Comparison of ENCODE assay signal across 8 cellular contexts in genomic region chr5:40578501-40579451, GRCh38.
DNase-seq lines count a peak whose midpoint lies in the region; ATAC-seq and TF ChIP-seq lines count a peak whose summit lies in the region.

No MANE protein-coding gene starts in this region.

- H3K4me3 ChIP-seq in osteoblast (ENCODE audit: insufficient read depth, low read length), result no peak overlapping the region

- H3K27ac Mint-ChIP-seq in T-helper 2 cell treated with Interferon-gamma antibody and Interleukin-4, amounts not matched to agents 5 μg/mL and 100 μg/mL, for 36 hours, result peak overlapping the region; percentile 94

- TF ChIP-seq CTCF in osteoblast (IDR thresholded peaks at IDR 0.05; ENCODE audit: extremely low read depth, low read depth, low read length), result no peak

- H4K20me1 ChIP-seq in osteoblast (ENCODE audit: insufficient read depth, low read length), result no peaks in the 10 kb centered on the region

- no peaks in the 10 kb centered on the region for H3K79me2 ChIP-seq in osteoblast (ENCODE audit: insufficient read depth, low read length)

- peak overlapping the region; percentile 71 for H2AFZ ChIP-seq in osteoblast (ENCODE audit: low read length)

- peak; percentile 80 for DNase-seq in T-helper 2 cell treated with Interferon-gamma antibody and Interleukin-4, amounts not matched to agents 5 μg/mL and 100 μg/mL, for 36 hours (ENCODE audit: low spot score)
- DNase-seq in osteoblast (ENCODE audit: insufficient read length, low spot score, missing footprints) (no peak), ureter (ENCODE audit: low spot score) (no peak), NCI-H1092 treated with DMSO at 0.1 percent for 48 hours (lab: John Stamatoyannopoulos, UW) (no peak), COLO668 (lab: John Stamatoyannopoulos, UW; ENCODE audit: unreplicated experiment) (no peak), 8988T (no peak)

- H3K4me3 Mint-ChIP-seq in T-helper 2 cell treated with Interferon-gamma antibody and Interleukin-4, amounts not matched to agents 5 μg/mL and 100 μg/mL, for 36 hours, result peak overlapping the region; percentile 81

- no peaks in the 10 kb centered on the region for H3K27me3 ChIP-seq in osteoblast (ENCODE audit: insufficient read depth, low read length)

- H3K36me3 ChIP-seq in osteoblast (ENCODE audit: insufficient read depth, low read length), result no peaks in the 10 kb centered on the region

- H3K9me3 Mint-ChIP-seq in T-helper 2 cell treated with Interferon-gamma antibody and Interleukin-4, amounts not matched to agents 5 μg/mL and 100 μg/mL, for 36 hours, result no peaks in the 10 kb centered on the region

- no peak overlapping the region for H3K27ac ChIP-seq in osteoblast (ENCODE audit: low read depth, low read length)

- no peak overlapping the region for H3K4me2 ChIP-seq in osteoblast (ENCODE audit: insufficient read depth, low read length)

- no peaks in the 10 kb centered on the region for H3K4me1 ChIP-seq in osteoblast (ENCODE audit: insufficient read depth, low read length)

- H3K4me1 Mint-ChIP-seq in T-helper 2 cell treated with Interferon-gamma antibody and Interleukin-4, amounts not matched to agents 5 μg/mL and 100 μg/mL, for 36 hours (ENCODE audit: low read depth), result peaks cover 32% of the 10 kb centered on the region

- no peaks in the 10 kb centered on the region for H3K36me3 Mint-ChIP-seq in T-helper 2 cell treated with Interferon-gamma antibody and Interleukin-4, amounts not matched to agents 5 μg/mL and 100 μg/mL, for 36 hours (ENCODE audit: low read depth)

- H3K9me3 ChIP-seq in osteoblast (ENCODE audit: low read depth, low read length), result no peaks in the 10 kb centered on the region

- H3K27me3 Mint-ChIP-seq in T-helper 2 cell treated with Interferon-gamma antibody and Interleukin-4, amounts not matched to agents 5 μg/mL and 100 μg/mL, for 36 hours (ENCODE audit: low read depth), result no peaks in the 10 kb centered on the region

- ATAC-seq in GM18870 (IDR thresholded peaks at IDR 0.05; ENCODE audit: unreplicated experiment) (peak; percentile 96), HG02840 (IDR thresholded peaks at IDR 0.05; ENCODE audit: low FRiP score, unreplicated experiment) (peak; percentile 95)
